ENCODE assay signal across 16 cellular contexts in genomic region chr20:57224641-57225138, GRCh38. TPM values are rescaled to one million over a fixed set of nuclear protein-coding genes. Genes with fewer than 3 reads are reported as not detected.
DNase-seq lines count a peak whose midpoint lies in the region; FAIRE-seq and TF ChIP-seq lines count a peak whose summit lies in the region.
"Had no signal": no experiment of that assay in that cellular context is flagged by ENCODE, and none has a peak within 500 bp of the region (broad histone marks: within the 10 kb centered on the region; RNA-seq: fewer than 3 reads in every experiment).

No MANE protein-coding gene starts in this region.

- H3K9me2 ChIP-seq in hepatocyte (replicated peaks; ENCODE audit: insufficient read depth): no peaks in the 10 kb centered on the region

- no peak overlapping the region for H2AFZ ChIP-seq in hepatocyte

- 60% methylated on average over 19 of the region's 19 CpGs for WGBS in hepatocyte (ENCODE audit: low lambda C conversion rate, missing lambda C conversion rate)
- WGBS in suprapubic skin: 37% methylated on average over 14 of the region's 19 CpGs

- DNase-seq in DMS 273 (lab: John Stamatoyannopoulos, UW; ENCODE audit: unreplicated experiment) (peak; percentile 12), DMS 273 treated with DMSO at 0.1 percent for 48 hours (lab: John Stamatoyannopoulos, UW) (no peak), WERI-Rb-1 (peak; percentile 93), hepatocyte (ENCODE audit: low spot score) (no peak), suprapubic skin (ENCODE audit: low spot score in 2 of 2) (no peak), frontal cortex (ENCODE audit: low spot score in 2 of 2) (no peak), pons (ENCODE audit: low spot score) (no peak), H4 (ENCODE audit: low spot score) (no peak)
- DNase-seq: activated CD8-positive, alpha-beta memory T cell treated with anti-CD3 and anti-CD28 coated beads, Interleukin-2, amount 50 U/mL, for 48 hours; CD4-positive, alpha-beta T cell; NCI-H146 had no signal

- no peak overlapping the region for H3K4me3 ChIP-seq in WERI-Rb-1 (ENCODE audit: low read depth, low read length)
- no peak overlapping the region for H3K4me3 ChIP-seq in hepatocyte
- no peak overlapping the region for H3K4me3 ChIP-seq in suprapubic skin
- H3K4me3 ChIP-seq: prostate gland had no signal

- H3K4me1 ChIP-seq in hepatocyte (ENCODE audit: insufficient read depth) (peaks cover 13% of the 10 kb centered on the region), suprapubic skin (peaks cover 30% of the 10 kb centered on the region)
- H3K4me1 ChIP-seq: prostate gland had no signal

- no peaks in the 10 kb centered on the region for H3K9me3 ChIP-seq in WERI-Rb-1 (ENCODE audit: severe bottlenecking)
- H3K9me3 ChIP-seq in hepatocyte (ENCODE audit: low read depth): no peaks in the 10 kb centered on the region
- H3K9me3 ChIP-seq in suprapubic skin: no peaks in the 10 kb centered on the region
- H3K9me3 ChIP-seq: prostate gland had no signal

- H3K36me3 ChIP-seq in WERI-Rb-1: no peaks in the 10 kb centered on the region
- no peaks in the 10 kb centered on the region for H3K36me3 ChIP-seq in hepatocyte (replicated peaks; ENCODE audit: insufficient read depth, low read depth)
- H3K36me3 ChIP-seq in suprapubic skin: no peaks in the 10 kb centered on the region
- H3K36me3 ChIP-seq: prostate gland had no signal

- peak; percentile 10; the same call in 1 of the 2 replicates for TF ChIP-seq CTCF in WERI-Rb-1 (IDR thresholded peaks at IDR 0.05; ENCODE audit: low read depth, low read length)
- TF ChIP-seq CTCF in hepatocyte (IDR thresholded peaks at IDR 0.05; ENCODE audit: poor library complexity): no peak
- TF ChIP-seq CTCF in suprapubic skin (IDR thresholded peaks at IDR 0.05): no peak

- H3K27ac ChIP-seq in WERI-Rb-1 (no peak overlapping the region), hepatocyte (peak overlapping the region; percentile 23), suprapubic skin (peak overlapping the region; percentile 71)
- H3K27ac ChIP-seq: 22Rv1, prostate gland had no signal

- H3K79me2 ChIP-seq in hepatocyte: no peaks in the 10 kb centered on the region

- no peaks in the 10 kb centered on the region for H4K20me1 ChIP-seq in hepatocyte (ENCODE audit: insufficient read depth, poor library complexity, severe bottlenecking)

- no peak for TF ChIP-seq EP300 in suprapubic skin (IDR thresholded peaks at IDR 0.05)

- FAIRE-seq in frontal cortex (lab: Jason Lieb, UNC): no peak
- FAIRE-seq: endothelial cell of umbilical vein had no signal

- H3K27me3 ChIP-seq in WERI-Rb-1 (ENCODE audit: insufficient read depth, low read depth, severe bottlenecking) (peaks cover 51% of the 10 kb centered on the region), hepatocyte (no peaks in the 10 kb centered on the region), suprapubic skin (no peaks in the 10 kb centered on the region)

- H3K4me2 ChIP-seq in hepatocyte: no peak overlapping the region

- TF ChIP-seq POLR2A in suprapubic skin (IDR thresholded peaks at IDR 0.05): no peak

RNA-seq across cellular contexts. Expression of gene BMP7, which starts 41.8 kb away (rescaled TPM):
- 12.8 and 14.8 TPM in 2 replicates for total RNA-seq in hepatocyte
- 9.1 and 11.4 TPM in 2 replicates for polyA plus RNA-seq in hepatocyte
- 10 to 100 TPM; 19.2 to 39.2 (median 28.2) TPM for total RNA-seq in suprapubic skin
- 9.4 TPM for total RNA-seq in frontal cortex
- 11.3 and 11.8 TPM in 2 replicates for total RNA-seq in H4 (2014; rRNA removed; shearing (Covaris generic))
- total RNA-seq: CD4-positive, alpha-beta T cell; endothelial cell of umbilical vein; LHCN-M2; T-helper 1 cell treated with Interleukin-12 subunit alpha and Interleukin-12 subunit beta and Interleukin-4 antibody, amounts not matched to agents 30 ng/mL and 1 ng/mL, for 36 hours had no signal
- polyA plus RNA-seq: endothelial cell of umbilical vein had no signal

Comparison
In these comparisons a context has a peak if more than half of its experiments do, and no peak if none do; other contexts are left out.
1. DNase-seq: peak in DMS 273 (single experiment) and WERI-Rb-1 (single experiment); none in DMS 273 treated with DMSO at 0.1 percent for 48 hours (single experiment), hepatocyte (single experiment), suprapubic skin (0 of 2), frontal cortex (0 of 2), pons (single experiment) and H4 (single experiment).